In genomic region chrX:40077176-40077575, GRCh38 we compare ENCODE assay signal across 25 cellular contexts.
"Had no signal": no experiment of that assay in that cellular context is flagged by ENCODE, and none has a peak within 500 bp of the region (broad histone marks: within the 10 kb centered on the region; RNA-seq: fewer than 3 reads in every experiment).

No MANE protein-coding gene starts in this region.

- H3K9me3 ChIP-seq: ascending aorta, esophagus muscularis mucosa, gastrocnemius medialis, neutrophil, pancreas, spleen, tibial nerve had no signal

- H3K9me3 Mint-ChIP-seq: activated B cell treated with CpG ODN at 0.5 μM for 24 hours; activated CD4-positive, alpha-beta memory T cell treated with anti-CD3 and anti-CD28 coated beads for 36 hours; activated naive CD4-positive, alpha-beta T cell treated with anti-CD3 and anti-CD28 coated beads, Interleukin-2, amount 50 U/mL, for 72 hours; central memory CD8-positive, alpha-beta T cell; effector memory CD8-positive, alpha-beta T cell; natural killer cell treated with Interleukin-12 subunit alpha and Interleukin-12 subunit beta and Interleukin-15 and Interleukin-18, amount 100 ng/mL, for 72 hours; T-helper 1 cell treated with Interleukin-12 subunit alpha and Interleukin-12 subunit beta and Interleukin-4 antibody, amounts not matched to agents 30 μg/mL and 1 μg/mL, for 36 hours had no signal

- DNase-seq: activated B cell treated with CpG ODN at 0.5 μM for 24 hours; activated CD4-positive, alpha-beta memory T cell treated with anti-CD3 and anti-CD28 coated beads for 36 hours; activated CD4-positive, alpha-beta T cell treated with anti-CD3 and anti-CD28 coated beads for 48 hours; activated gamma-delta T cell treated with Interleukin-2 at 50 U/mL for 16 hours; activated T-cell treated with anti-CD3 and anti-CD28 coated beads for 4 hours; dorsolateral prefrontal cortex; effector memory CD8-positive, alpha-beta T cell; gastrocnemius medialis; hippocampal formation; kidney glomerular epithelial cell; midbrain; spleen; stimulated activated CD4-positive, alpha-beta T cell treated with anti-CD3 and anti-CD28 coated beads, Interleukin-4, amount 100 ng/mL, for 1 hour; stimulated activated naive CD4-positive, alpha-beta T cell treated with Interleukin-2 at 50 U/mL for 16 hours; T1000 had no signal

- H3K27me3 ChIP-seq: ascending aorta, gastrocnemius medialis, neutrophil, pancreas, tibial nerve had no signal

- H3K4me3 Mint-ChIP-seq: activated B cell treated with CpG ODN at 0.5 μM for 24 hours; activated CD4-positive, alpha-beta memory T cell treated with anti-CD3 and anti-CD28 coated beads for 36 hours; central memory CD8-positive, alpha-beta T cell; effector memory CD8-positive, alpha-beta T cell; natural killer cell treated with Interleukin-12 subunit alpha and Interleukin-12 subunit beta and Interleukin-15 and Interleukin-18, amount 100 ng/mL, for 72 hours; T-helper 1 cell treated with Interleukin-12 subunit alpha and Interleukin-12 subunit beta and Interleukin-4 antibody, amounts not matched to agents 30 μg/mL and 1 μg/mL, for 36 hours had no signal

- H3K36me3 Mint-ChIP-seq: natural killer cell treated with Interleukin-12 subunit alpha and Interleukin-12 subunit beta and Interleukin-15 and Interleukin-18, amount 100 ng/mL, for 72 hours had no signal

- ATAC-seq: effector memory CD8-positive, alpha-beta T cell; gastrocnemius medialis; natural killer cell treated with Interleukin-12 subunit alpha and Interleukin-12 subunit beta and Interleukin-15 and Interleukin-18, amount 100 ng/mL, for 72 hours; sciatic nerve had no signal

- H3K4me3 ChIP-seq: ascending aorta, dorsolateral prefrontal cortex, esophagus muscularis mucosa, gastrocnemius medialis, pancreas, spleen, tibial nerve had no signal

- H3K27me3 Mint-ChIP-seq: activated B cell treated with CpG ODN at 0.5 μM for 24 hours; activated CD4-positive, alpha-beta memory T cell treated with anti-CD3 and anti-CD28 coated beads for 36 hours; central memory CD8-positive, alpha-beta T cell; effector memory CD8-positive, alpha-beta T cell had no signal

- H3K27ac Mint-ChIP-seq: activated B cell treated with CpG ODN at 0.5 μM for 24 hours; activated CD4-positive, alpha-beta memory T cell treated with anti-CD3 and anti-CD28 coated beads for 36 hours; activated naive CD4-positive, alpha-beta T cell treated with anti-CD3 and anti-CD28 coated beads, Interleukin-2, amount 50 U/mL, for 72 hours; T-helper 1 cell treated with Interleukin-12 subunit alpha and Interleukin-12 subunit beta and Interleukin-4 antibody, amounts not matched to agents 30 μg/mL and 1 μg/mL, for 36 hours had no signal

- H3K4me1 ChIP-seq: pancreas had no signal

- H3K27ac ChIP-seq: dorsolateral prefrontal cortex, esophagus muscularis mucosa, gastrocnemius medialis, neutrophil, pancreas, spleen, tibial nerve had no signal
